15 cellular contexts compared by ENCODE assay signal in genomic region chr5:143249851-143250250, GRCh38.
DNase-seq lines count a peak whose midpoint lies in the region; ATAC-seq, FAIRE-seq and TF ChIP-seq lines count a peak whose summit lies in the region.
"Had no signal": no experiment of that assay in that cellular context is flagged by ENCODE, and none has a peak within 500 bp of the region (broad histone marks: within the 10 kb centered on the region; RNA-seq: fewer than 3 reads in every experiment).

No MANE protein-coding gene starts in this region.

- H3K4me1 Mint-ChIP-seq in CD8-positive, alpha-beta memory T cell: no peaks in the 10 kb centered on the region

- H3K36me3 ChIP-seq in CD8-positive, alpha-beta memory T cell (ENCODE audit: insufficient read depth, low read length): no peaks in the 10 kb centered on the region
- no peaks in the 10 kb centered on the region for H3K36me3 ChIP-seq in Panc1 (ENCODE audit: control insufficient read depth, insufficient read depth, low read length)
- no peaks in the 10 kb centered on the region for H3K36me3 ChIP-seq in psoas muscle (ENCODE audit: insufficient read depth in 1 of 2, low read depth in 1 of 2)
- no peaks in the 10 kb centered on the region for H3K36me3 ChIP-seq in pancreas

- no peak overlapping the region for H3K4me3 Mint-ChIP-seq in CD8-positive, alpha-beta memory T cell
- H3K4me3 Mint-ChIP-seq: CD8-positive, alpha-beta T cell; H9 had no signal

- no peaks in the 10 kb centered on the region for H3K27me3 Mint-ChIP-seq in CD8-positive, alpha-beta memory T cell

- TF ChIP-seq CTCF in Panc1 (IDR thresholded peaks at IDR 0.05) (no peak), epithelial cell of esophagus (IDR thresholded peaks at IDR 0.05; ENCODE audit: insufficient read depth, low read depth, low read length, missing control alignments) (no peak), psoas muscle (IDR thresholded peaks at IDR 0.05) (no peak), pancreas (IDR thresholded peaks at IDR 0.05) (no peak)

- H3K27me3 ChIP-seq in CD8-positive, alpha-beta memory T cell (ENCODE audit: insufficient read depth, low read length, poor library complexity, severe bottlenecking): no peaks in the 10 kb centered on the region
- H3K27me3 ChIP-seq in Panc1 (ENCODE audit: control insufficient read depth, insufficient read depth, low read length) (no peaks in the 10 kb centered on the region), psoas muscle (ENCODE audit: insufficient read depth in 3 of 3, low read length in 2 of 3) (no peaks in the 10 kb centered on the region), pancreas (no peaks in the 10 kb centered on the region)

- H3K36me3 Mint-ChIP-seq in CD8-positive, alpha-beta memory T cell: peaks cover 0 to 5% (median 1%) of the 10 kb centered on the region in 3 donors
- H3K36me3 Mint-ChIP-seq: CD8-positive, alpha-beta T cell had no signal

- CTCF ChIA-PET in CD8-positive, alpha-beta memory T cell (lab: Charles Lee): no interaction called here
- CTCF ChIA-PET in Panc1 (lab: Charles Lee): no interaction called here

- no peaks in the 10 kb centered on the region for H3K4me1 ChIP-seq in CD8-positive, alpha-beta memory T cell (ENCODE audit: insufficient read depth, low read length)
- peaks cover 32% of the 10 kb centered on the region for H3K4me1 ChIP-seq in Panc1 (ENCODE audit: control insufficient read depth, insufficient read depth, low read length)
- peaks cover 34% of the 10 kb centered on the region for H3K4me1 ChIP-seq in psoas muscle
- H3K4me1 ChIP-seq in pancreas: no peaks in the 10 kb centered on the region

- no peak for FAIRE-seq in pancreas (lab: Jason Lieb, UNC)

- WGBS in psoas muscle, 3 donors: 89 to 98% (median 89%) methylated on average over 2 of the region's 2 CpGs
- WGBS in pancreas, 2 donors: 86 to 94% methylated on average over 2 of the region's 2 CpGs

- POLR2A ChIA-PET in CD8-positive, alpha-beta memory T cell (lab: Charles Lee): no interaction called here
- POLR2A ChIA-PET in Panc1 (lab: Charles Lee): interaction anchor here (0.6 kb wide), 1 partner anchor 9 kb away, joined by 12 read pairs; no protein-coding TSS in a partner anchor

- in situ Hi-C loops in Panc1 (cut with HindIII; ENCODE audit: low pct_unique_long_range_greater_than_20kb, low sequenced_read_pairs): no loop called here

- ATAC-seq in Panc1 (no peak), psoas muscle (no peak), pancreas (no peak)
- ATAC-seq: CD8-positive, alpha-beta T cell had no signal

- no peak for DNase-seq in CD8-positive, alpha-beta memory T cell
- DNase-seq in Panc1 (ENCODE audit: low read depth, low spot score) (no peak), epithelial cell of esophagus (ENCODE audit: low read depth) (peak; percentile 43), psoas muscle (no peak), DMS53 treated with DMSO at 0.1 percent for 48 hours (lab: John Stamatoyannopoulos, UW; ENCODE audit: unreplicated experiment) (no peak), NCI-H1105 treated with DMSO at 0.1 percent for 48 hours (lab: John Stamatoyannopoulos, UW) (no peak), pancreas (no peak)
- DNase-seq: CD8-positive, alpha-beta T cell; DMS 273 treated with DMSO at 0.1 percent for 48 hours; H9; NCI-H1436 treated with DMSO at 0.1 percent for 48 hours; NCI-H2081; NCI-H345; NCI-H526 treated with DMSO at 0.1 percent for 48 hours; SHP77 had no signal

- H3K9me3 ChIP-seq in CD8-positive, alpha-beta memory T cell (ENCODE audit: low read length): no peaks in the 10 kb centered on the region
- H3K9me3 ChIP-seq in Panc1 (ENCODE audit: control insufficient read depth, insufficient read depth, low read depth, low read length) (no peaks in the 10 kb centered on the region), psoas muscle (no peaks in the 10 kb centered on the region), pancreas (no peaks in the 10 kb centered on the region)

- H3K27ac ChIP-seq in CD8-positive, alpha-beta memory T cell (ENCODE audit: low read depth, low read length): peak overlapping the region; percentile 33
- H3K27ac ChIP-seq in Panc1 (ENCODE audit: low read length) (peak overlapping the region; percentile 99), psoas muscle (peak overlapping the region; percentile 75), pancreas (no peak overlapping the region)

- H3K4me3 ChIP-seq in CD8-positive, alpha-beta memory T cell (ENCODE audit: low read length): no peak overlapping the region
- no peak overlapping the region for H3K4me3 ChIP-seq in Panc1 (ENCODE audit: low read depth in 2 of 2, low read length in 2 of 2)
- no peak overlapping the region for H3K4me3 ChIP-seq in epithelial cell of esophagus (ENCODE audit: low read length)
- H3K4me3 ChIP-seq in psoas muscle: no peak overlapping the region
- H3K4me3 ChIP-seq in pancreas: no peak overlapping the region

- no TSS peak for BruUV-seq in Panc1 (replicated peaks; lab: Mats Ljungman, UMichigan)

- H3K9me3 Mint-ChIP-seq in CD8-positive, alpha-beta memory T cell: no peaks in the 10 kb centered on the region
- H3K9me3 Mint-ChIP-seq: CD8-positive, alpha-beta T cell had no signal

- peak overlapping the region in 2 of 8 donors; percentile 4 for H3K27ac Mint-ChIP-seq in CD8-positive, alpha-beta memory T cell
- H3K27ac Mint-ChIP-seq: CD8-positive, alpha-beta T cell; H9 had no signal

- intact Hi-C loops in Panc1 (cut with micrococcal nuclease; ENCODE audit: unreplicated experiment) (no loop called here), psoas muscle (cut with DNase I) (loop anchor here (5.0 to 10.0 kb wide), 2 partner anchors 67 to 155 kb away; partner anchors contain the start of gene NR3C1 (in 1 of the 2)), pancreas (cut with DNase I) (no loop called here)

Comparison
In these comparisons a context has a peak if more than half of its experiments do, and no peak if none do; other contexts are left out.
1. H3K27ac ChIP-seq: peak in CD8-positive, alpha-beta memory T cell (single experiment), Panc1 (single experiment) and psoas muscle (single experiment); none in pancreas (0 of 4).
2. intact Hi-C loops: an anchor here in psoas muscle (5.0 to 10.0 kb wide); none called in Panc1 and pancreas.